20 cellular contexts compared by ENCODE assay signal in genomic region chr16:73187163-73187562, GRCh38.
"Had no signal": no experiment of that assay in that cellular context is flagged by ENCODE, and none has a peak within 500 bp of the region (broad histone marks: within the 10 kb centered on the region; RNA-seq: fewer than 3 reads in every experiment).

No MANE protein-coding gene starts in this region.

- ATAC-seq: natural killer cell treated with Interleukin-12 subunit alpha and Interleukin-12 subunit beta and Interleukin-15 and Interleukin-18, amount 100 ng/mL, for 72 hours; T-cell had no signal

- DNase-seq: activated CD4-positive, alpha-beta T cell treated with anti-CD3 and anti-CD28 coated beads for 1 hour; activated CD4-positive, alpha-beta T cell treated with anti-CD3 and anti-CD28 coated beads, Interleukin-2, amount 50 U/mL, for 1 hour; activated naive CD4-positive, alpha-beta T cell treated with Interleukin-2 at 50 U/mL for 16 hours; activated naive CD8-positive, alpha-beta T cell treated with anti-CD3 and anti-CD28 coated beads, Interleukin-2, amount 10 ng/mL, durations not matched to agents 7 days and 5 days; activated T-cell treated with anti-CD3 and anti-CD28 coated beads, Interleukin-2, amount 50 U/mL, for 24 hours; amniotic stem cell; cerebellar nuclear complex; foreskin fibroblast; immature natural killer cell; kidney glomerular epithelial cell; left ventricle myocardium inferior; stimulated activated CD4-positive, alpha-beta T cell treated with anti-CD3 and anti-CD28 coated beads, Interleukin-4, amount 100 ng/mL, for 4 hours; substantia nigra; T-cell; thyroid gland had no signal

- H3K27me3 Mint-ChIP-seq: activated T-cell treated with anti-CD3 and anti-CD28 coated beads, Interleukin-2, amount 50 U/mL, for 24 hours had no signal

- H3K4me1 Mint-ChIP-seq: activated naive CD8-positive, alpha-beta T cell treated with anti-CD3 and anti-CD28 coated beads, Interleukin-2, amount 10 ng/mL, durations not matched to agents 7 days and 5 days; immature natural killer cell; T-cell had no signal

- H3K27ac Mint-ChIP-seq: activated naive CD8-positive, alpha-beta T cell treated with anti-CD3 and anti-CD28 coated beads, Interleukin-2, amount 10 ng/mL, durations not matched to agents 7 days and 5 days; activated T-cell treated with anti-CD3 and anti-CD28 coated beads, Interleukin-2, amount 50 U/mL, for 24 hours; activated T-helper 2 cell treated with anti-CD3 and anti-CD28 coated beads, Interferon-gamma antibody, Interleukin-2, Interleukin-4, amounts not matched to agents 10 μg/mL and 5 μg/mL and 100 μg/mL, durations not matched to agents 14 hours and 24 hours and 36 hours; immature natural killer cell; natural killer cell treated with Interleukin-12 subunit alpha and Interleukin-12 subunit beta and Interleukin-15 and Interleukin-18, amount 100 ng/mL, for 72 hours; stimulated activated naive CD8-positive, alpha-beta T cell treated with anti-CD3 and anti-CD28 coated beads, Interleukin-15, Interleukin-2, amounts not matched to agents 100 ng/mL and 50 ng/mL, for 24 hours; T-cell; T-helper 2 cell treated with Interferon-gamma antibody and Interleukin-4, amounts not matched to agents 5 μg/mL and 100 μg/mL, for 36 hours had no signal

- H3K4me3 Mint-ChIP-seq: activated naive CD8-positive, alpha-beta T cell treated with anti-CD3 and anti-CD28 coated beads, Interleukin-2, amount 10 ng/mL, durations not matched to agents 7 days and 5 days; activated T-cell treated with anti-CD3 and anti-CD28 coated beads, Interleukin-2, amount 50 U/mL, for 24 hours; immature natural killer cell; natural killer cell treated with Interleukin-12 subunit alpha and Interleukin-12 subunit beta and Interleukin-15 and Interleukin-18, amount 100 ng/mL, for 72 hours; stimulated activated naive CD8-positive, alpha-beta T cell treated with anti-CD3 and anti-CD28 coated beads, Interleukin-15, Interleukin-2, amounts not matched to agents 100 ng/mL and 50 ng/mL, for 24 hours; T-cell; T-helper 2 cell treated with Interferon-gamma antibody and Interleukin-4, amounts not matched to agents 5 μg/mL and 100 μg/mL, for 36 hours had no signal

- H3K9me3 Mint-ChIP-seq: activated naive CD8-positive, alpha-beta T cell treated with anti-CD3 and anti-CD28 coated beads, Interleukin-2, amount 10 ng/mL, durations not matched to agents 7 days and 5 days; activated T-cell treated with anti-CD3 and anti-CD28 coated beads, Interleukin-2, amount 50 U/mL, for 24 hours; natural killer cell treated with Interleukin-12 subunit alpha and Interleukin-12 subunit beta and Interleukin-15 and Interleukin-18, amount 100 ng/mL, for 72 hours; stimulated activated naive CD8-positive, alpha-beta T cell treated with anti-CD3 and anti-CD28 coated beads, Interleukin-15, Interleukin-2, amounts not matched to agents 100 ng/mL and 50 ng/mL, for 24 hours; T-cell; T-helper 2 cell treated with Interferon-gamma antibody and Interleukin-4, amounts not matched to agents 5 μg/mL and 100 μg/mL, for 36 hours had no signal

- H3K36me3 Mint-ChIP-seq: activated naive CD8-positive, alpha-beta T cell treated with anti-CD3 and anti-CD28 coated beads, Interleukin-2, amount 10 ng/mL, durations not matched to agents 7 days and 5 days; immature natural killer cell; natural killer cell treated with Interleukin-12 subunit alpha and Interleukin-12 subunit beta and Interleukin-15 and Interleukin-18, amount 100 ng/mL, for 72 hours; T-cell had no signal

- FAIRE-seq: bronchial epithelial cell had no signal
